1 cellular context compared by ENCODE assay signal in the genomic region with DNA sequence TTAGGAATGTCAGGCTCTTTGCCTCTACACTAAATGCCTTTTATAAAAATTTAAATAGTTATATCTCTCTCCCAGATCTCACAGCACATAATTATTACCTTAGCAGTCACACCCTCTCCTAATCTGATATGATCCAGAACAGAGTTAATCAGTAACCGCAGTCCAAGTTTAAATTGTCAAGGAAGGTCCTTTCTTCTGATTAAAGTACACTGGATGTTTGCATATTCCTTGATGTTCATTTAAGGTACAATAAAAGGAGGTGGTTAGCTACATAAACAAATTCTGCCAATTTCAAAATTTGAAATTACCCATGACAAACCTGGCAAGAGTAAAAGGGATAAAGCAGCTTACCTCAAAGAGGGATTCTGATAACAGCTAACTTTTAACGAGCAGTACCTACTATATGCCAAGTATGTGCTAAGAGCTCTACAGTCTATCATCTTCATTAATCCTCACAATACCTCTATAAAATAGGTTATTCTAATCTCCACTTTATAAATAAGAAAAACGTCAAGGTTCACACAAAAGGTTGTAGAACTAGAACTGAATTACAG.
TF ChIP-seq lines count a peak whose summit lies in the region.

No MANE protein-coding gene starts in this region.

TF ChIP-seq in IMR-90, 13 proteins besides CTCF, POLR2A, EP300 and RAD21:
- TF ChIP-seq MXI1 (IDR thresholded peaks at IDR 0.05; ENCODE audit: borderline replicate concordance, low read depth, low read length) = no peak
